In the genomic region with DNA sequence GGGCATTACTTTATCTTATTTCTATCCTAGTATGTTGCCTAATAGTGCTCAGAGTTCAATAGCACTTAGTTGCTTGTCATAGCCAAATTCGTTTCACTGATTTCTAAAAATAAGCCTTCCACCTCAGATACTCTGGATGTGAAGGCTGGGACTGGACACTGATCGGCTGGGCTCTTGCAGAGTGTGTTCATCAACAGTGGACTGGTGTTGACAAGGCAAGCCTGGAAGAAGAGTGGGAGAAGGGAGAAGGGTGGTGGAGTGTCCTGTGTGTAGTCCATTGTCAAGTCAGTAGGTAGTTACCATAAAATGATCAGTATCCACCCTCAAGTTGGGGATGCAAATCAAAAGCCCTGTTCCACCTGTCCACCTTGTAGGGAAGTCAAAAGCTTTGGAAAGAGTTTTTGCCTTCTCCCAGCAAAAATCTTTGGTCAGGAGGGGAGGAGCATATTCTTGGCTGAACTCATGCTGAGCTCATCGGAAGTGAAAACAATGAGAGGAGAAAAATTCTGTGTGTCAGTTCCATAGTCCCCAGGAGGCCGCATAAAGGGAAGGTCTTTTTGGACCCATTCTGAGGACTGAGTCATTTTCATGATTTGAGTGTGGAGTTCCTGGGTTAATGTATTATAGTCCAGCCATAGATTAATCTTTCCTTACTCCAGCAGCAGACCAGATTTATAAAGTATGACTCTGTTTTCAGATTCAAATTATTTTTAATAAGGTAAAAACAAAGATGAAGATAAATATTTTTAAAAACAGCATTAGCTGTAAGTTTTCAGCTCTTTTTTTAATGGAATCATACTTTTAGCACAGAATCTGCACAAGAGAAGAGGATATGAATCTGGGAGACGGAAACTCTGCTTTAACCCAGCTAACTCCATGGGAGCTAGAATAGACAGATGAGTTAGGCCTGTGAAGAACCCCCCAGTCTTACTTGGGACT, we compare ENCODE assay signal across 8 cellular contexts.
DNase-seq lines count a peak whose midpoint lies in the region; ATAC-seq and TF ChIP-seq lines count a peak whose summit lies in the region.

No MANE protein-coding gene starts in this region.

- 34 to 40% methylated on average over 5 of the region's 5 CpGs for WGBS in testis, 2 donors

- H3K9me3 ChIP-seq in left lung (no peaks in the 10 kb centered on the region), testis (no peaks in the 10 kb centered on the region), HAP-1 (no peaks in the 10 kb centered on the region)

- no peak overlapping the region for H3K4me3 ChIP-seq in choroid plexus epithelial cell (ENCODE audit: low read depth, low read length)
- no peak overlapping the region for H3K4me3 ChIP-seq in left lung
- H3K4me3 ChIP-seq in testis = no peak overlapping the region
- no peak overlapping the region for H3K4me3 ChIP-seq in HAP-1

- H3K27me3 ChIP-seq in left lung (no peaks in the 10 kb centered on the region), testis (no peaks in the 10 kb centered on the region), HAP-1 (ENCODE audit: low read depth) (no peaks in the 10 kb centered on the region)

- H3K4me1 ChIP-seq in left lung (peaks cover 39 to 70% of the 10 kb centered on the region in 2 donors), testis (peaks cover 39% of the 10 kb centered on the region), HAP-1 (no peaks in the 10 kb centered on the region)

- H3K27ac ChIP-seq in left lung (peak overlapping the region; percentile 24 to 69), testis (peak overlapping the region; percentile 66 to 73)

- ATAC-seq in left lung = peak; percentile 43

- in situ Hi-C loops in HAP-1 (cut with MboI; ENCODE audit: low sequenced_read_pairs) = no loop called here

- intact Hi-C loops in left lung (cut with DNase I) (no loop called here), testis (cut with DNase I; ENCODE audit: low total_unique reads) (no loop called here)

- TF ChIP-seq POLR2A in testis (IDR thresholded peaks at IDR 0.05) = no peak

- DNase-seq in Ammon's horn (ENCODE audit: low spot score) = peak; percentile 51
- peak; percentile 93 for DNase-seq in M059J (ENCODE audit: low read depth)
- DNase-seq in choroid plexus epithelial cell (ENCODE audit: low read depth) = peak; percentile 84
- DNase-seq in left lung = no peak
- DNase-seq in testis = peak; percentile 44
- no peak for DNase-seq in CD1c-positive myeloid dendritic cell (ENCODE audit: extremely low spot score)
- DNase-seq in T-helper 1 cell = no peak
- DNase-seq in HAP-1 (ENCODE audit: low spot score in 2 of 2) = no peak

- no peak for TF ChIP-seq CTCF in choroid plexus epithelial cell (conservative IDR thresholded peaks at IDR 0.05; ENCODE audit: low read depth, low read length)
- no peak for TF ChIP-seq CTCF in left lung (IDR thresholded peaks at IDR 0.05)
- TF ChIP-seq CTCF in testis (IDR thresholded peaks at IDR 0.05) = no peak

- H3K36me3 ChIP-seq in left lung (peaks cover 0 to 40% of the 10 kb centered on the region in 2 donors), testis (ENCODE audit: low read depth, missing control alignments) (no peaks in the 10 kb centered on the region), HAP-1 (replicated peaks) (no peaks in the 10 kb centered on the region)

Comparison
In these comparisons a context has a peak if more than half of its experiments do, and no peak if none do; other contexts are left out.
1. DNase-seq: peak in Ammon's horn (single experiment), M059J (single experiment), choroid plexus epithelial cell (single experiment) and testis (single experiment); none in left lung (0 of 2), CD1c-positive myeloid dendritic cell (single experiment), T-helper 1 cell (0 of 5) and HAP-1 (0 of 2).